ENCODE assay signal across 12 cellular contexts in the genomic region with DNA sequence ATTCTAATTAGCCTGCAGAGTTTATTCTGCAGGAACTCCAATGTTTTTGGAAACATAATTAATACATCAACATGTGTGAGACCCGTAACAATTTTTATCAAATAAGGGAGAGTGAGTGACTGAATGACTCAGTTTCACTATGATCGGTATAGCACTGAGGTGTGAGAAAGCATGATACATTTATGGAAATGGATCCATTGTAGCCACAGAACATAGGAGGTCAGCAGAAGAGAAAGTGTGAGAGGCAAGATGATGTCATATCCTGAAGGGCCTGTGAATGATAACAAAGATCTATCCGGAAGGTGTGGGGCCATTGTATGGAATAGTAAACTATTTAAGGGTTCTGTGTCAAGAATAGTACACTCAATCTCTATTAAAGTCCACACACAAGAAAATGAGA.
DNase-seq lines count a peak whose midpoint lies in the region; ATAC-seq and TF ChIP-seq lines count a peak whose summit lies in the region.
"Had no signal": no experiment of that assay in that cellular context is flagged by ENCODE, and none has a peak within 500 bp of the region (broad histone marks: within the 10 kb centered on the region; RNA-seq: fewer than 3 reads in every experiment).

No MANE protein-coding gene starts in this region.

- TF ChIP-seq CTCF in lower leg skin (IDR thresholded peaks at IDR 0.05): no peak

- ATAC-seq in GM18517 (IDR thresholded peaks at IDR 0.05; ENCODE audit: unreplicated experiment): peak; percentile 98
- ATAC-seq in GM21367 (IDR thresholded peaks at IDR 0.05; ENCODE audit: unreplicated experiment): peak; percentile 93
- ATAC-seq in HG03045 (IDR thresholded peaks at IDR 0.05; ENCODE audit: unreplicated experiment): peak; percentile 93
- ATAC-seq: right lobe of liver had no signal

- DNase-seq in dermis blood vessel endothelial cell (peak; percentile 2), hepatic stellate cell (ENCODE audit: low spot score) (no peak), COR-L47 (lab: John Stamatoyannopoulos, UW) (no peak), DMS153 treated with DMSO at 0.1 percent for 48 hours (lab: John Stamatoyannopoulos, UW; ENCODE audit: unreplicated experiment) (no peak), lower leg skin (ENCODE audit: low spot score in 2 of 2) (no peak)
- DNase-seq: activated T-cell treated with anti-CD3 and anti-CD28 coated beads, Interleukin-2, amount 50 U/mL, for 48 hours; caudate nucleus; HCEC 1CT; right lobe of liver had no signal

- WGBS in lower leg skin, 2 donors: 62 to 77% methylated on average over 3 of the region's 3 CpGs

- no peak overlapping the region for H3K4me3 ChIP-seq in lower leg skin (ENCODE audit: low read depth, poor library complexity, severe bottlenecking)
- H3K4me3 ChIP-seq: right lobe of liver had no signal

- TF ChIP-seq POLR2A in lower leg skin (IDR thresholded peaks at IDR 0.05): no peak

- intact Hi-C loops in lower leg skin (cut with DNase I; ENCODE audit: low total_unique reads): no loop called here
